ENCODE assay signal across 8 cellular contexts in genomic region chr6:169292340-169293124, GRCh38. TPM values are rescaled to one million over a fixed set of nuclear protein-coding genes. Genes with fewer than 3 reads are reported as not detected.
DNase-seq lines count a peak whose midpoint lies in the region; ATAC-seq lines count a peak whose summit lies in the region.

No MANE protein-coding gene starts in this region.

- DNase-seq in DMS53 treated with DMSO at 0.1 percent for 48 hours (lab: John Stamatoyannopoulos, UW; ENCODE audit: unreplicated experiment) (peak; percentile 35), NCI-H460 (ENCODE audit: extremely low read depth, low read depth) (peak; percentile 76), epithelial cell of prostate (ENCODE audit: low read depth, low spot score) (peak; percentile 66), trophoblast cell (peak; percentile 53 to 74), G401 (ENCODE audit: low spot score) (no peak), amygdala (lab: John Stamatoyannopoulos, UW) (no peak)
- DNase-seq in central memory CD4-positive, alpha-beta T cell, result no peak

- no peak overlapping the region for H3K4me3 ChIP-seq in trophoblast cell (ENCODE audit: low read depth, low read length)

- no peak overlapping the region for H2BK120ac ChIP-seq in trophoblast cell (ENCODE audit: insufficient read depth, low read length, poor library complexity)

- H3K4me2 ChIP-seq in trophoblast cell (ENCODE audit: low read length), result no peak overlapping the region

- peaks cover 3% of the 10 kb centered on the region for H3K9me3 ChIP-seq in trophoblast cell (ENCODE audit: insufficient read depth, low read depth, low read length)

- H2BK5ac ChIP-seq in trophoblast cell (ENCODE audit: low read depth, low read length, poor library complexity), result no peak overlapping the region

- no peaks in the 10 kb centered on the region for H3K79me2 ChIP-seq in trophoblast cell (ENCODE audit: control insufficient read depth, insufficient read depth, low read length, poor library complexity)

- no peak overlapping the region for H3K18ac ChIP-seq in trophoblast cell (ENCODE audit: low read length)

- H4K91ac ChIP-seq in trophoblast cell (ENCODE audit: low read depth, low read length), result no peak overlapping the region

- no peak for ATAC-seq in HG03135 (IDR thresholded peaks at IDR 0.05; ENCODE audit: unreplicated experiment)

- WGBS in trophoblast cell (ENCODE audit: extremely low coverage, insufficient coverage, insufficient read length), result no CpG with 5 or more reads among the region's 11 CpGs

- H3K14ac ChIP-seq in trophoblast cell (ENCODE audit: low read length), result no peak overlapping the region

- no peak overlapping the region for H2AK5ac ChIP-seq in trophoblast cell (ENCODE audit: low read length)

- H3K4me1 ChIP-seq in trophoblast cell (ENCODE audit: control insufficient read depth in 1 of 2, insufficient read depth in 2 of 2, low read length in 2 of 2), result peaks cover 3 to 4% of the 10 kb centered on the region in 2 experiments

- no peak overlapping the region for H2AFZ ChIP-seq in trophoblast cell (ENCODE audit: insufficient read depth, low read length, poor library complexity)

- H2BK12ac ChIP-seq in trophoblast cell (ENCODE audit: low read length), result no peak overlapping the region

- H3K36me3 ChIP-seq in trophoblast cell (ENCODE audit: control insufficient read depth in 1 of 2, insufficient read depth in 2 of 2, low read length in 2 of 2), result no peaks in the 10 kb centered on the region

- H3K27ac ChIP-seq in epithelial cell of prostate, result peak overlapping the region; percentile 93
- no peak overlapping the region for H3K27ac ChIP-seq in trophoblast cell (ENCODE audit: low read depth, low read length)

- H3K27me3 ChIP-seq in trophoblast cell (ENCODE audit: insufficient read depth, low read length), result no peaks in the 10 kb centered on the region

- H4K8ac ChIP-seq in trophoblast cell (ENCODE audit: low read depth, low read length), result peak overlapping the region; percentile 34

- H3K4ac ChIP-seq in trophoblast cell (ENCODE audit: low read depth, low read length), result no peak overlapping the region

- H3K9ac ChIP-seq in trophoblast cell (ENCODE audit: low read length), result no peak overlapping the region

- no peak overlapping the region for H3K23ac ChIP-seq in trophoblast cell (ENCODE audit: low read length)

- H4K12ac ChIP-seq in trophoblast cell (ENCODE audit: low read depth, low read length), result no peak overlapping the region

- in situ Hi-C loops in G401 (cut with HindIII; ENCODE audit: low sequenced_read_pairs), result no loop called here

- H3K79me1 ChIP-seq in trophoblast cell (ENCODE audit: low read length), result no peaks in the 10 kb centered on the region

RNA-seq across cellular contexts. Expression of gene THBS2, which starts 38.9 kb away (rescaled TPM):
- total RNA-seq in NCI-H460 (2014; rRNA removed; shearing (Covaris generic)), result not detected in 2 replicates
- not detected in 2 replicates for polyA plus RNA-seq in NCI-H460 (2014; cell fraction: nucleus; rRNA removed)
- polyA plus RNA-seq in trophoblast cell (2013), result 0.12 and 0.24 TPM in 2 replicates
- total RNA-seq in G401 (2014; rRNA removed; shearing (Covaris generic)), result 0.14 and 0.18 TPM in 2 replicates

Comparison
In these comparisons a context has a peak if more than half of its experiments do, and no peak if none do; other contexts are left out.
1. DNase-seq: peak in DMS53 treated with DMSO at 0.1 percent for 48 hours (single experiment), NCI-H460 (single experiment), epithelial cell of prostate (single experiment) and trophoblast cell (2 of 2); none in G401 (single experiment), amygdala (0 of 56) and central memory CD4-positive, alpha-beta T cell (single experiment).